In genomic region chr16:8797364-8798173, GRCh38 we compare ENCODE assay signal across 1 cellular context.
TF ChIP-seq lines count a peak whose summit lies in the region.

PMM2 (plus strand) TSS chr16:8797839; CDS start chr16:8797883, 44 bp downstream.
TMEM186 (minus strand) TSS chr16:8797639; CDS start chr16:8797614, 25 bp downstream.

TF ChIP-seq in K562, 482 proteins besides CTCF, POLR2A, EP300 and RAD21 (continued from another document):
- TF ChIP-seq ARID3A (IDR thresholded peaks at IDR 0.05; ENCODE audit: borderline replicate concordance, low read depth, low read length) (no peak), PATZ1 (CRISPR knock-in tag; IDR thresholded peaks at IDR 0.05; ENCODE audit: borderline replicate concordance) (no peak), ZMIZ1 (IDR thresholded peaks at IDR 0.05; ENCODE audit: low read depth in 2 of 2, low read length in 2 of 2) (no peak), CCAR2 (IDR thresholded peaks at IDR 0.05; ENCODE audit: low read depth, low read length) (no peak), SRSF7 (optimal IDR thresholded peaks at IDR 0.05; ENCODE audit: low read depth, low read length) (no peak), RBM15 (IDR thresholded peaks at IDR 0.05; ENCODE audit: insufficient read depth, low read length) (no peak), PHF20 (IDR thresholded peaks at IDR 0.05; ENCODE audit: partially characterized antibody) (peak; percentile 68), SIN3A (IDR thresholded peaks at IDR 0.05; ENCODE audit: borderline replicate concordance in 2 of 2, control insufficient read depth in 1 of 2, low read depth in 2 of 2, low read length in 2 of 2) (peak; percentile 97 to 98; a peak in 3 of 4 replicates), RERE (CRISPR knock-in tag; IDR thresholded peaks at IDR 0.05; ENCODE audit: borderline replicate concordance) (no peak; the same call in 1 of the 2 replicates), BRD4 (IDR thresholded peaks at IDR 0.05) (peak; percentile 91), RFX5 (IDR thresholded peaks at IDR 0.05; ENCODE audit: low read depth, low read length) (no peak), PRMT5 (CRISPR knock-in tag; IDR thresholded peaks at IDR 0.05) (no peak), MECOM (CRISPR knock-in tag; IDR thresholded peaks at IDR 0.05) (no peak), STAT5B (CRISPR knock-in tag; IDR thresholded peaks at IDR 0.05) (no peak), BCL6 (CRISPR knock-in tag; IDR thresholded peaks at IDR 0.05) (no peak), FOXJ2 (tag; IDR thresholded peaks at IDR 0.05) (peak; percentile 88), NR1H2 (CRISPR knock-in tag; IDR thresholded peaks at IDR 0.05) (no peak), U2AF2 (optimal IDR thresholded peaks at IDR 0.05; ENCODE audit: low read depth, low read length) (no peak), CBX8 (IDR thresholded peaks at IDR 0.05; ENCODE audit: borderline replicate concordance, extremely low read depth, low read depth, low read length, poor library complexity, severe bottlenecking) (no peak), PURB (CRISPR knock-in tag; IDR thresholded peaks at IDR 0.05; ENCODE audit: low read depth) (no peak), DACH1 (IDR thresholded peaks at IDR 0.05; ENCODE audit: partially characterized antibody) (no peak), TAF15 (IDR thresholded peaks at IDR 0.05; ENCODE audit: low read depth, low read length) (no peak), TAL1 (IDR thresholded peaks at IDR 0.05) (no peak), FOXO4 (CRISPR knock-in tag; IDR thresholded peaks at IDR 0.05) (no peak), TAF1 (IDR thresholded peaks at IDR 0.05; ENCODE audit: control insufficient read depth, extremely low read depth, insufficient read depth, low read length, severe bottlenecking) (peak; percentile 54), ZNF224 (CRISPR knock-in tag; IDR thresholded peaks at IDR 0.05) (peak; percentile 78; the same call in 1 of the 2 replicates), CSDE1 (IDR thresholded peaks at IDR 0.05) (no peak), HIVEP1 (CRISPR knock-in tag; IDR thresholded peaks at IDR 0.05) (no peak), ZNF551 (CRISPR knock-in tag; IDR thresholded peaks at IDR 0.05) (no peak), HINFP (tag; conservative IDR thresholded peaks at IDR 0.05; ENCODE audit: low read depth) (no peak)
